12 cellular contexts compared by ENCODE assay signal in genomic region chr12:88960213-88960878, GRCh38.
DNase-seq lines count a peak whose midpoint lies in the region; ATAC-seq and TF ChIP-seq lines count a peak whose summit lies in the region.
"Had no signal": no experiment of that assay in that cellular context is flagged by ENCODE, and none has a peak within 500 bp of the region (broad histone marks: within the 10 kb centered on the region; RNA-seq: fewer than 3 reads in every experiment).

No MANE protein-coding gene starts in this region.

- H3K4me1 Mint-ChIP-seq in CD4-positive, alpha-beta memory T cell = no peaks in the 10 kb centered on the region
- H3K4me1 Mint-ChIP-seq: activated naive CD8-positive, alpha-beta T cell treated with anti-CD3 and anti-CD28 coated beads, Interleukin-2, amount 10 ng/mL, durations not matched to agents 7 days and 5 days had no signal

- POLR2A ChIA-PET in CD4-positive, alpha-beta memory T cell (lab: Charles Lee; ENCODE audit: partially characterized antibody) = no interaction called here

- H3K4me3 Mint-ChIP-seq in CD4-positive, alpha-beta memory T cell = no peak overlapping the region
- H3K4me3 Mint-ChIP-seq: activated naive CD8-positive, alpha-beta T cell treated with anti-CD3 and anti-CD28 coated beads, Interleukin-2, amount 10 ng/mL, durations not matched to agents 7 days and 5 days; neural crest cell had no signal

- H3K27ac Mint-ChIP-seq in CD4-positive, alpha-beta memory T cell = no peak overlapping the region
- H3K27ac Mint-ChIP-seq: activated naive CD8-positive, alpha-beta T cell treated with anti-CD3 and anti-CD28 coated beads, Interleukin-2, amount 10 ng/mL, durations not matched to agents 7 days and 5 days had no signal

- H3K27ac ChIP-seq in subcutaneous abdominal adipose tissue (ENCODE audit: low read depth, low read length) = peak overlapping the region; percentile 44
- no peak overlapping the region for H3K27ac ChIP-seq in CD4-positive, alpha-beta memory T cell (ENCODE audit: low read depth, low read length)

- no peak overlapping the region for H3K4me3 ChIP-seq in fibroblast of the aortic adventitia (ENCODE audit: low read depth, low read length)
- no peak overlapping the region for H3K4me3 ChIP-seq in subcutaneous abdominal adipose tissue (ENCODE audit: low read depth in 1 of 5, low read length in 5 of 5)
- no peak overlapping the region for H3K4me3 ChIP-seq in CD4-positive, alpha-beta memory T cell (ENCODE audit: low read length in 2 of 2)
- H3K4me3 ChIP-seq: HAP-1 had no signal

- peaks cover 0 to 8% (median 0%) of the 10 kb centered on the region in 5 donors for H3K4me1 ChIP-seq in subcutaneous abdominal adipose tissue (ENCODE audit: control insufficient read depth in 5 of 5, insufficient read depth in 5 of 5, low read length in 5 of 5)
- H3K4me1 ChIP-seq in CD4-positive, alpha-beta memory T cell (ENCODE audit: insufficient read depth, low read length) = no peaks in the 10 kb centered on the region

- no peaks in the 10 kb centered on the region for H3K27me3 ChIP-seq in subcutaneous abdominal adipose tissue (ENCODE audit: control insufficient read depth in 5 of 5, insufficient read depth in 4 of 5, low read length in 5 of 5)
- H3K27me3 ChIP-seq in CD4-positive, alpha-beta memory T cell (ENCODE audit: insufficient read depth, low read length) = no peaks in the 10 kb centered on the region

- TF ChIP-seq CTCF in fibroblast of the aortic adventitia (IDR thresholded peaks at IDR 0.05; ENCODE audit: insufficient read depth, low read length) = no peak

- DNase-seq in NCI-H748 (lab: John Stamatoyannopoulos, UW; ENCODE audit: unreplicated experiment) (peak; percentile 21), NCI-H748 treated with DMSO at 0.1 percent for 48 hours (lab: John Stamatoyannopoulos, UW) (no peak), OCI-M1 (lab: John Stamatoyannopoulos, UW) (peak; percentile 49), fibroblast of the aortic adventitia (ENCODE audit: low read depth) (peak; percentile 64), CD1c-positive myeloid dendritic cell (ENCODE audit: extremely low spot score) (no peak)
- DNase-seq in CD4-positive, alpha-beta memory T cell = no peak
- DNase-seq: activated naive CD8-positive, alpha-beta T cell treated with anti-CD3 and anti-CD28 coated beads, Interleukin-2, amount 10 ng/mL, durations not matched to agents 7 days and 5 days; KG1 had no signal

- ATAC-seq in GM21737 (IDR thresholded peaks at IDR 0.05; ENCODE audit: unreplicated experiment) = no peak

- peaks cover 4 to 6% of the 10 kb centered on the region in 2 donors for H3K27me3 Mint-ChIP-seq in CD4-positive, alpha-beta memory T cell

- peaks cover 0 to 2% (median 0%) of the 10 kb centered on the region in 8 donors for H3K9me3 Mint-ChIP-seq in CD4-positive, alpha-beta memory T cell
- H3K9me3 Mint-ChIP-seq: activated naive CD8-positive, alpha-beta T cell treated with anti-CD3 and anti-CD28 coated beads, Interleukin-2, amount 10 ng/mL, durations not matched to agents 7 days and 5 days had no signal

- no peak overlapping the region for H3K9ac ChIP-seq in subcutaneous abdominal adipose tissue (ENCODE audit: low read length in 5 of 5)

- no peaks in the 10 kb centered on the region for H3K9me3 ChIP-seq in subcutaneous abdominal adipose tissue (ENCODE audit: control insufficient read depth in 5 of 5, low read length in 5 of 5)
- no peaks in the 10 kb centered on the region for H3K9me3 ChIP-seq in CD4-positive, alpha-beta memory T cell (ENCODE audit: control insufficient read depth in 1 of 2, low read length in 2 of 2)
- H3K9me3 ChIP-seq: HAP-1 had no signal

- CTCF ChIA-PET in CD4-positive, alpha-beta memory T cell (lab: Charles Lee; ENCODE audit: partially characterized antibody) = no interaction called here

- H3K36me3 ChIP-seq in subcutaneous abdominal adipose tissue (ENCODE audit: control insufficient read depth in 5 of 5, insufficient read depth in 5 of 5, low read length in 5 of 5) = no peaks in the 10 kb centered on the region
- no peaks in the 10 kb centered on the region for H3K36me3 ChIP-seq in CD4-positive, alpha-beta memory T cell (ENCODE audit: insufficient read depth, low read length)
- H3K36me3 ChIP-seq: HAP-1 had no signal

- intact Hi-C loops in CD4-positive, alpha-beta memory T cell (cut with micrococcal nuclease) = no loop called here

- no peaks in the 10 kb centered on the region for H3K36me3 Mint-ChIP-seq in CD4-positive, alpha-beta memory T cell
- H3K36me3 Mint-ChIP-seq: activated naive CD8-positive, alpha-beta T cell treated with anti-CD3 and anti-CD28 coated beads, Interleukin-2, amount 10 ng/mL, durations not matched to agents 7 days and 5 days had no signal

Comparison
In these comparisons a context has a peak if more than half of its experiments do, and no peak if none do; other contexts are left out.
1. DNase-seq: peak in NCI-H748 (single experiment), OCI-M1 (single experiment) and fibroblast of the aortic adventitia (single experiment); none in NCI-H748 treated with DMSO at 0.1 percent for 48 hours (single experiment), CD4-positive, alpha-beta memory T cell (0 of 5) and CD1c-positive myeloid dendritic cell (single experiment).